ENCODE assay signal across 16 cellular contexts in genomic region chrX:25873196-25873595, GRCh38.
DNase-seq lines count a peak whose midpoint lies in the region; ATAC-seq and TF ChIP-seq lines count a peak whose summit lies in the region.
"Had no signal": no experiment of that assay in that cellular context is flagged by ENCODE, and none has a peak within 500 bp of the region (broad histone marks: within the 10 kb centered on the region; RNA-seq: fewer than 3 reads in every experiment).

No MANE protein-coding gene starts in this region.

- dilution Hi-C loops in mammary epithelial cell (cut with HindIII; ENCODE audit: low sequenced_read_pairs): no loop called here

- H3K79me2 ChIP-seq in mammary epithelial cell (ENCODE audit: insufficient read depth, low read length): no peaks in the 10 kb centered on the region

- no peak overlapping the region for H3K4me2 ChIP-seq in mammary epithelial cell (ENCODE audit: insufficient read depth, low read depth, low read length)

- intact Hi-C loops in mammary epithelial cell (cut with micrococcal nuclease) (no loop called here), ascending aorta (cut with DNase I) (no loop called here)

- H3K4me1 ChIP-seq in mammary epithelial cell (ENCODE audit: insufficient read depth, low read length) (no peaks in the 10 kb centered on the region), ascending aorta (no peaks in the 10 kb centered on the region)
- H3K4me1 ChIP-seq: left ventricle myocardium inferior had no signal

- no peak overlapping the region for H2AFZ ChIP-seq in mammary epithelial cell (ENCODE audit: low read depth, low read length)

- H3K4me3 ChIP-seq in AG10803 (ENCODE audit: low read length) (no peak overlapping the region), mammary epithelial cell (replicated peaks in 1 of 3; ENCODE audit: insufficient read depth in 1 of 3, low read depth in 2 of 3, low read length in 3 of 3) (no peak overlapping the region), ascending aorta (no peak overlapping the region)
- H3K4me3 ChIP-seq: left ventricle myocardium inferior had no signal

- in situ Hi-C loops in mammary epithelial cell (cut with MboI; ENCODE audit: low sequenced_read_pairs in 2 of 2): no loop called here

- H3K27me3 ChIP-seq in mammary epithelial cell (ENCODE audit: insufficient read depth, low read length) (no peaks in the 10 kb centered on the region), ascending aorta (no peaks in the 10 kb centered on the region)

- no peak for TF ChIP-seq EP300 in Ishikawa (IDR thresholded peaks at IDR 0.05; ENCODE audit: borderline replicate concordance)

- H4K20me1 ChIP-seq in mammary epithelial cell (ENCODE audit: insufficient read depth, low read length): no peaks in the 10 kb centered on the region

- BruUV-seq in mammary epithelial cell (replicated peaks; lab: Mats Ljungman, UMichigan): no TSS peak

- no peaks in the 10 kb centered on the region for H3K36me3 ChIP-seq in mammary epithelial cell (ENCODE audit: insufficient read depth, low read length)
- H3K36me3 ChIP-seq in ascending aorta: no peaks in the 10 kb centered on the region
- H3K36me3 ChIP-seq: left ventricle myocardium inferior had no signal

- H3K27ac ChIP-seq in mammary epithelial cell (ENCODE audit: insufficient read depth, low read depth, low read length) (no peak overlapping the region), ascending aorta (no peak overlapping the region)
- H3K27ac ChIP-seq: left ventricle myocardium inferior had no signal

- TF ChIP-seq CTCF in AG10803 (conservative IDR thresholded peaks at IDR 0.05; ENCODE audit: low read length) (no peak), mammary epithelial cell (conservative IDR thresholded peaks at IDR 0.05 in 1 of 2, IDR thresholded peaks at IDR 0.05 in 1 of 2; ENCODE audit: extremely low read depth in 1 of 2, insufficient read depth in 1 of 2, low read depth in 1 of 2, low read length in 2 of 2) (no peak), ascending aorta (IDR thresholded peaks at IDR 0.05) (no peak)

- no peak overlapping the region for H3K9ac ChIP-seq in mammary epithelial cell (ENCODE audit: insufficient read depth, low read length)

- whole genome bisulfite sequencing in mammary epithelial cell (ENCODE audit: low coverage, missing lambda C conversion rate): 45% methylated on average over 2 of the region's 2 CpGs

- TF ChIP-seq RAD21 in Ishikawa (IDR thresholded peaks at IDR 0.05; ENCODE audit: low read depth): no peak

- H3K9me3 ChIP-seq in mammary epithelial cell (replicated peaks; ENCODE audit: insufficient read depth, low read length) (no peaks in the 10 kb centered on the region), ascending aorta (no peaks in the 10 kb centered on the region)
- H3K9me3 ChIP-seq: left ventricle myocardium inferior had no signal

- peak; percentile 11 for DNase-seq in AG10803 (ENCODE audit: low read depth)
- peak; percentile 56 for DNase-seq in mammary epithelial cell
- DNase-seq in iris pigment epithelial cell (ENCODE audit: low read depth): peak; percentile 11
- DNase-seq in ascending aorta (ENCODE audit: low spot score in 2 of 2): no peak
- no peak for DNase-seq in stimulated activated CD4-positive, alpha-beta T cell treated with anti-CD3 and anti-CD28 coated beads, Interleukin-1b, Interleukin-23, amount 100 ng/mL, for 48 hours
- no peak for DNase-seq in NCI-H446 treated with DMSO at 0.1 percent for 48 hours (lab: John Stamatoyannopoulos, UW)
- DNase-seq: activated T-cell treated with anti-CD3 and anti-CD28 coated beads, Interleukin-2, amount 50 U/mL, for 1 hour; central memory CD4-positive, alpha-beta T cell; COR-L47; IMR-90; left ventricle myocardium inferior; NCI-H2029; nucleus accumbens had no signal

- CTCF ChIA-PET in mammary epithelial cell (lab: Charles Lee; ENCODE audit: low non-redundant PET): interaction anchor here (0.6 kb wide), 1 partner anchor 73 kb away, joined by 5 read pairs; no protein-coding TSS in a partner anchor

- no peak for ATAC-seq in HG02763 (IDR thresholded peaks at IDR 0.05; ENCODE audit: unreplicated experiment)
- ATAC-seq: sciatic nerve had no signal

TF ChIP-seq in Ishikawa, 13 proteins besides CTCF, POLR2A, EP300 and RAD21:
- TF ChIP-seq CEBPB (IDR thresholded peaks at IDR 0.05) (0 out of 2 replicates have a peak, but pooled peaks have one; percentile 18), TEAD4 (IDR thresholded peaks at IDR 0.05) (no peak), YY1 (IDR thresholded peaks at IDR 0.05; ENCODE audit: low read depth) (no peak)

Comparison
In these comparisons a context has a peak if more than half of its experiments do, and no peak if none do; other contexts are left out.
1. DNase-seq: peak in AG10803 (single experiment), mammary epithelial cell (single experiment) and iris pigment epithelial cell (single experiment); none in ascending aorta (0 of 2), stimulated activated CD4-positive, alpha-beta T cell treated with anti-CD3 and anti-CD28 coated beads, Interleukin-1b, Interleukin-23, amount 100 ng/mL, for 48 hours (single experiment) and NCI-H446 treated with DMSO at 0.1 percent for 48 hours (single experiment).